In genomic region chr1:207825719-207826556, GRCh38 we compare ENCODE assay signal across 1 cellular context.
TF ChIP-seq lines count a peak whose summit lies in the region.

No MANE protein-coding gene starts in this region.

TF ChIP-seq in GM23338, 12 proteins besides CTCF, POLR2A, EP300 and RAD21 (continued from another document):
- no peak for TF ChIP-seq ZNF462 (CRISPR knock-in tag; IDR thresholded peaks at IDR 0.05)
- no peak for TF ChIP-seq JUNB (IDR thresholded peaks at IDR 0.05; ENCODE audit: unreplicated experiment)
- TF ChIP-seq ZNF331 (CRISPR knock-in tag; IDR thresholded peaks at IDR 0.05; ENCODE audit: low read depth), result no peak
